In genomic region chr2:44295636-44296359, GRCh38 we compare ENCODE assay signal across 11 cellular contexts. TPM values are rescaled to one million over a fixed set of nuclear protein-coding genes. Genes with fewer than 3 reads are reported as not detected.
A peak's percentile ranks its signal among the peaks of the same experiment; 100 is the strongest.
DNase-seq lines count a peak whose midpoint lies in the region; ATAC-seq and TF ChIP-seq lines count a peak whose summit lies in the region.
"Had no signal": no experiment of that assay in that cellular context is flagged by ENCODE, and none has a peak within 500 bp of the region (broad histone marks: within the 10 kb centered on the region; RNA-seq: fewer than 3 reads in every experiment).

No MANE protein-coding gene starts in this region.

- H3K27me3 Mint-ChIP-seq in activated T-helper 17 cell treated with anti-CD3 and anti-CD28 coated beads, Interleukin-2, amount 50 U/mL, for 72 hours: peaks cover 9% of the 10 kb centered on the region

- no peaks in the 10 kb centered on the region for H3K9me3 Mint-ChIP-seq in activated T-helper 17 cell treated with anti-CD3 and anti-CD28 coated beads, Interleukin-2, amount 50 U/mL, for 72 hours

- H3K9ac ChIP-seq in MM.1S (ENCODE audit: low read length): no peak overlapping the region

- no peaks in the 10 kb centered on the region for H3K79me2 ChIP-seq in MM.1S (ENCODE audit: low read length)

- peaks cover 11% of the 10 kb centered on the region for H3K4me1 Mint-ChIP-seq in activated T-helper 17 cell treated with anti-CD3 and anti-CD28 coated beads, Interleukin-2, amount 50 U/mL, for 72 hours

- intact Hi-C loops in Right ventricle myocardium superior (cut with DNase I): no loop called here

- TF ChIP-seq CTCF in MM.1S (IDR thresholded peaks at IDR 0.05; ENCODE audit: low read length): peak; percentile 35; the same call in 1 of the 2 replicates
- peak; percentile 32 for TF ChIP-seq CTCF in epithelial cell of proximal tubule (conservative IDR thresholded peaks at IDR 0.05; ENCODE audit: low read depth, low read length)
- peak; percentile 32 for TF ChIP-seq CTCF in retinal pigment epithelial cell (conservative IDR thresholded peaks at IDR 0.05; ENCODE audit: low read depth, low read length)

- no peaks in the 10 kb centered on the region for H4K20me1 ChIP-seq in MM.1S (ENCODE audit: insufficient read depth, low read length)

- H3K27me3 ChIP-seq in MM.1S (replicated peaks; ENCODE audit: insufficient read depth, low read length): no peaks in the 10 kb centered on the region

- 0 out of 2 replicates have a peak overlapping the region, but pooled peaks have one; percentile 12 for H2AFZ ChIP-seq in MM.1S (ENCODE audit: low read length)

- H3K36me3 Mint-ChIP-seq in activated T-helper 17 cell treated with anti-CD3 and anti-CD28 coated beads, Interleukin-2, amount 50 U/mL, for 72 hours (ENCODE audit: low read depth): no peaks in the 10 kb centered on the region

- no peak overlapping the region for H3K4me3 Mint-ChIP-seq in activated T-helper 17 cell treated with anti-CD3 and anti-CD28 coated beads, Interleukin-2, amount 50 U/mL, for 72 hours

- ATAC-seq in activated T-helper 17 cell treated with anti-CD3 and anti-CD28 coated beads, Interleukin-2, amount 50 U/mL, for 72 hours (replicated peaks): no peak
- ATAC-seq in Right ventricle myocardium superior (ENCODE audit: poor library complexity) (no peak), GM18858 (IDR thresholded peaks at IDR 0.05; ENCODE audit: unreplicated experiment) (no peak)
- ATAC-seq: lower lobe of right lung had no signal

- H3K27ac Mint-ChIP-seq in activated T-helper 17 cell treated with anti-CD3 and anti-CD28 coated beads, Interleukin-2, amount 50 U/mL, for 72 hours: no peak overlapping the region

- no peak overlapping the region for H3K27ac ChIP-seq in MM.1S (ENCODE audit: low read length)
- H3K27ac ChIP-seq: lower lobe of right lung had no signal

- no peak overlapping the region for H3K4me2 ChIP-seq in MM.1S (ENCODE audit: low read depth, low read length)

- 0 out of 2 replicates have a peak, but pooled peaks cover 6% of the 10 kb centered on the region for H3K4me1 ChIP-seq in MM.1S (ENCODE audit: low read length)

- H3K4me3 ChIP-seq in MM.1S (ENCODE audit: low read length) (no peak overlapping the region), epithelial cell of proximal tubule (ENCODE audit: low read depth, low read length) (no peak overlapping the region), retinal pigment epithelial cell (ENCODE audit: low read length) (no peak overlapping the region)
- H3K4me3 ChIP-seq: lower lobe of right lung had no signal

- no peaks in the 10 kb centered on the region for H3K9me3 ChIP-seq in MM.1S (replicated peaks; ENCODE audit: insufficient read depth, low read length)
- H3K9me3 ChIP-seq: lower lobe of right lung had no signal

- H3K36me3 ChIP-seq in MM.1S (replicated peaks; ENCODE audit: insufficient read depth, low read length): no peaks in the 10 kb centered on the region
- H3K36me3 ChIP-seq: lower lobe of right lung had no signal

- no peaks in the 10 kb centered on the region for H3F3A ChIP-seq in MM.1S (ENCODE audit: insufficient read depth, low read length)

- H3K9me2 ChIP-seq in MM.1S (replicated peaks; ENCODE audit: insufficient read depth, low read length): no peaks in the 10 kb centered on the region

- DNase-seq in NCI-H748 (lab: John Stamatoyannopoulos, UW; ENCODE audit: unreplicated experiment): peak; percentile 18
- DNase-seq in NCI-H748 treated with DMSO at 0.1 percent for 48 hours (lab: John Stamatoyannopoulos, UW): no peak
- peak; percentile 11 for DNase-seq in MM.1S
- no peak for DNase-seq in epithelial cell of proximal tubule (ENCODE audit: low read depth)
- no peak for DNase-seq in retinal pigment epithelial cell (ENCODE audit: low read depth)
- DNase-seq in Right ventricle myocardium superior: no peak
- DNase-seq: central memory CD4-positive, alpha-beta T cell; lower lobe of right lung; retina had no signal

RNA-seq across cellular contexts. Expression of gene SLC3A1, which starts 20.5 kb away (rescaled TPM):
- 0.06 TPM in 1 of 2 replicates, not detected in the other for total RNA-seq in epithelial cell of proximal tubule
- not detected for total RNA-seq in activated T-helper 17 cell treated with anti-CD3 and anti-CD28 coated beads, Interleukin-2, amount 50 U/mL, for 72 hours
- total RNA-seq in Right ventricle myocardium superior: not detected
- total RNA-seq: lower lobe of right lung had no signal

Comparison
In these comparisons a context has a peak if more than half of its experiments do, and no peak if none do; other contexts are left out.
1. DNase-seq: peak in NCI-H748 (single experiment) and MM.1S (single experiment); none in NCI-H748 treated with DMSO at 0.1 percent for 48 hours (single experiment), epithelial cell of proximal tubule (single experiment), retinal pigment epithelial cell (single experiment) and Right ventricle myocardium superior (single experiment).
2. Peak in every context shown above with its lines, with median percentiles within 50 percentile points of each other: CTCF ChIP-seq.